15 cellular contexts compared by ENCODE assay signal in the genomic region with DNA sequence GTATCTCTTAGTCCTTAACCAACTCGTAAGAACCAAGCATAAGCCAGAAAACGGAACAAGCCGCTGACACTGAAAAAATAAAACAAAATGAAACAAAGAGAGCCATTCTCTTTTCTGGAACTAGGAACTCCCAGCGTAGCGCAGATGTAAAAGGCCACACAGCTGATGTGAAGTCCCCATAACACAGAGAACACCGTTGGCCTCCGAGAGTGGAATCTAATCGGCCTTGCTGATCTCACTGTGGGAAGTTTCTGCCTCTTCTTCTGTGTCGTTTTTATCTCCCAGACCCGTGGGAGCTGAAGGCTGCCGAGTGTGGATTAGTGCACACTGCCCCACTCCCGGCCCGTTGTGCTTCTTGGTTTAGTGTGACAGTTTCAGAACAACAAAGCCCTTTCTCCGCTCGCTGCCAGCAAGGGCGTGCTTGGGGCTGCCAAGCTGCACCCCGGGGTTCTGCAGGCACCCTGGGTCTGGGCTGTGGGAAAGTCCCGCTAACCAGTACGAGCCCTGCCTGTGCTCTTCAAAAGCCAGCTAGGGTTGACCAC. TPM values are rescaled to one million over a fixed set of nuclear protein-coding genes. Genes with fewer than 3 reads are reported as not detected.
DNase-seq lines count a peak whose midpoint lies in the region; ATAC-seq, FAIRE-seq and TF ChIP-seq lines count a peak whose summit lies in the region.
"Had no signal": no experiment of that assay in that cellular context is flagged by ENCODE, and none has a peak within 500 bp of the region (broad histone marks: within the 10 kb centered on the region; RNA-seq: fewer than 3 reads in every experiment).

No MANE protein-coding gene starts in this region.

- peaks cover 2 to 4% (median 3%) of the 10 kb centered on the region in 3 donors for H3K4me1 Mint-ChIP-seq in IgD-negative memory B cell
- no peaks in the 10 kb centered on the region for H3K4me1 Mint-ChIP-seq in activated CD8-positive, alpha-beta memory T cell treated with anti-CD3 and anti-CD28 coated beads, Interleukin-2, amount 10 ng/mL, durations not matched to agents 7 days and 5 days

- H4K20me1 ChIP-seq in GM12878 (ENCODE audit: control insufficient read depth, insufficient read depth) = no peaks in the 10 kb centered on the region

- no peak for TF ChIP-seq RAD21 in GM12878 (IDR thresholded peaks at IDR 0.05; ENCODE audit: insufficient read depth, low read depth, low read length)

- FAIRE-seq in GM12878 (lab: Jason Lieb, UNC) = peak; percentile 54
- FAIRE-seq: GM18507 had no signal

- peak overlapping the region in 3 of 4 donors; percentile 50 to 74 (median 70) for H3K4me3 Mint-ChIP-seq in IgD-negative memory B cell
- H3K4me3 Mint-ChIP-seq in activated CD8-positive, alpha-beta memory T cell treated with anti-CD3 and anti-CD28 coated beads, Interleukin-2, amount 10 ng/mL, durations not matched to agents 7 days and 5 days = no peak overlapping the region
- H3K4me3 Mint-ChIP-seq: T-cell had no signal

- H3K27me3 ChIP-seq in GM12878 (replicated peaks in 1 of 2; ENCODE audit: control insufficient read depth in 2 of 2, insufficient read depth in 2 of 2, low read length in 1 of 2) = no peaks in the 10 kb centered on the region

- no peak for TF ChIP-seq CTCF in GM12878 (IDR thresholded peaks at IDR 0.05 in 2 of 3, conservative IDR thresholded peaks at IDR 0.05 in 1 of 3; ENCODE audit: control insufficient read depth in 2 of 3, extremely low read depth in 1 of 3, insufficient read depth in 1 of 3, low read depth in 3 of 3, low read length in 3 of 3)

- CTCF ChIA-PET in GM12878 (lab: Yijun Ruan, JAX) = interaction anchor here (0.6 to 1.0 kb wide), 4 partner anchors 22 to 386 kb away, joined by 3 to 4 read pairs (median 3); a partner anchor contains a TSS
- CTCF ChIA-PET in activated CD8-positive, alpha-beta memory T cell treated with anti-CD3 and anti-CD28 coated beads, Interleukin-2, amount 10 ng/mL, durations not matched to agents 7 days and 5 days (lab: Charles Lee) = no interaction called here

- peak overlapping the region; percentile 48; the same call in 1 of the 2 replicates for H3K4me2 ChIP-seq in GM12878 (ENCODE audit: control insufficient read depth, insufficient read depth)

- WGBS in GM12878 (ENCODE audit: insufficient coverage, insufficient replicate concordance, low lambda C conversion rate, missing lambda C conversion rate) = 40% methylated on average over 19 of the region's 19 CpGs

- peak overlapping the region; percentile 58 for H3K27ac ChIP-seq in GM12878 (ENCODE audit: control insufficient read depth, insufficient read depth)

- DNase-seq in GM12878 (ENCODE audit: low read depth, low spot score) (peak; percentile 34), medulla oblongata (ENCODE audit: extremely low spot score) (peak; percentile 93), superior temporal gyrus (ENCODE audit: extremely low spot score) (peak; percentile 94), NCI-H345 (lab: John Stamatoyannopoulos, UW) (no peak), RKO (ENCODE audit: low spot score) (no peak), NCI-H345 treated with DMSO at 0.1 percent for 48 hours (lab: John Stamatoyannopoulos, UW; ENCODE audit: unreplicated experiment) (no peak)
- DNase-seq in activated CD8-positive, alpha-beta memory T cell treated with anti-CD3 and anti-CD28 coated beads, Interleukin-2, amount 10 ng/mL, durations not matched to agents 7 days and 5 days = no peak
- DNase-seq: amniotic stem cell, DMS153, GOT3, NCI-H526, T-cell had no signal

- no peaks in the 10 kb centered on the region for H3K27me3 Mint-ChIP-seq in IgD-negative memory B cell
- H3K27me3 Mint-ChIP-seq in activated CD8-positive, alpha-beta memory T cell treated with anti-CD3 and anti-CD28 coated beads, Interleukin-2, amount 10 ng/mL, durations not matched to agents 7 days and 5 days = no peaks in the 10 kb centered on the region
- H3K27me3 Mint-ChIP-seq: T-cell had no signal

- peaks cover 0 to 4% of the 10 kb centered on the region in 2 experiments; a peak in 2 of 4 replicates for H3K36me3 ChIP-seq in GM12878 (ENCODE audit: control insufficient read depth in 2 of 2, insufficient read depth in 2 of 2, low read length in 1 of 2)

- TF ChIP-seq POLR2A in GM12878 (IDR thresholded peaks at IDR 0.05; ENCODE audit: low read depth, low read length) = no peak

- in situ Hi-C loops in GM12878 (cut with MboI) = loop anchor here (10.0 kb wide), 1 partner anchor 60 kb away; no protein-coding TSS in a partner anchor

- RAD21 ChIA-PET in GM12878 (lab: Charles Lee; ENCODE audit: unreplicated experiment) = interaction anchor here (0.8 to 0.9 kb wide), 2 partner anchors 49 to 144 kb away, joined by 3 read pairs; no protein-coding TSS in a partner anchor

- H3K79me2 ChIP-seq in GM12878 (ENCODE audit: control insufficient read depth, insufficient read depth, low read length) = no peaks in the 10 kb centered on the region

- H3K27ac Mint-ChIP-seq in IgD-negative memory B cell = no peak overlapping the region
- no peak overlapping the region for H3K27ac Mint-ChIP-seq in activated CD8-positive, alpha-beta memory T cell treated with anti-CD3 and anti-CD28 coated beads, Interleukin-2, amount 10 ng/mL, durations not matched to agents 7 days and 5 days
- H3K27ac Mint-ChIP-seq: T-cell had no signal

- H3K4me1 ChIP-seq in GM12878 (ENCODE audit: control insufficient read depth, insufficient read depth, low read length) = peaks cover 6% of the 10 kb centered on the region; the same call in 1 of the 2 replicates

- H3K4me3 ChIP-seq in GM12878 = no peak overlapping the region

- intact Hi-C loops in GM12878 (cut with micrococcal nuclease; ENCODE audit: unreplicated experiment) = loop anchor here (1.0 kb wide), 1 partner anchor 25 kb away; no protein-coding TSS in a partner anchor

- no peaks in the 10 kb centered on the region for H3K9me3 ChIP-seq in GM12878 (replicated peaks; ENCODE audit: control insufficient read depth, insufficient read depth, low read length)

- SMC1A ChIA-PET in GM12878 (lab: Charles Lee; ENCODE audit: uncharacterized antibody, unreplicated experiment) = interaction anchor here (0.8 kb wide), 1 partner anchor 14 kb away, joined by 3 read pairs; no protein-coding TSS in a partner anchor

- peak overlapping the region; percentile 70 for H2AFZ ChIP-seq in GM12878 (ENCODE audit: control insufficient read depth, low read depth, low read length)

- TSS peak; percentile 24 for BruUV-seq in GM12878 (replicated peaks; lab: Mats Ljungman, UMichigan)

- H3K9ac ChIP-seq in GM12878 (ENCODE audit: control insufficient read depth, insufficient read depth, low read length) = peak overlapping the region; percentile 10; the same call in 1 of the 2 replicates

- POLR2A ChIA-PET in GM12878 (lab: Charles Lee) = interaction anchor here (0.7 to 1.4 kb wide), 2 partner anchors 24 to 50 kb away, joined by 3 read pairs; no protein-coding TSS in a partner anchor

- no peaks in the 10 kb centered on the region for H3K9me3 Mint-ChIP-seq in IgD-negative memory B cell
- no peaks in the 10 kb centered on the region for H3K9me3 Mint-ChIP-seq in activated CD8-positive, alpha-beta memory T cell treated with anti-CD3 and anti-CD28 coated beads, Interleukin-2, amount 10 ng/mL, durations not matched to agents 7 days and 5 days (ENCODE audit: low read depth)
- H3K9me3 Mint-ChIP-seq: T-cell had no signal

- peak; percentile 80 for ATAC-seq in GM12878
- no peak for ATAC-seq in activated CD8-positive, alpha-beta memory T cell treated with anti-CD3 and anti-CD28 coated beads, Interleukin-2, amount 10 ng/mL, durations not matched to agents 7 days and 5 days
- ATAC-seq: T-cell had no signal

- TF ChIP-seq EP300 in GM12878 (IDR thresholded peaks at IDR 0.05; ENCODE audit: borderline replicate concordance in 1 of 2, control insufficient read depth in 1 of 2, low read depth in 2 of 2, low read length in 2 of 2) = no peak

- H3K36me3 Mint-ChIP-seq in IgD-negative memory B cell = peaks cover 5% of the 10 kb centered on the region
- H3K36me3 Mint-ChIP-seq in activated CD8-positive, alpha-beta memory T cell treated with anti-CD3 and anti-CD28 coated beads, Interleukin-2, amount 10 ng/mL, durations not matched to agents 7 days and 5 days = no peaks in the 10 kb centered on the region

RNA-seq across cellular contexts. Expression of a gene that starts 21.7 kb away (rescaled TPM):
- polyA plus RNA-seq in IgD-negative memory B cell = 0.58 TPM
- total RNA-seq in GM12878 (2013; cell fraction: nucleolus; rRNA removed) = 149 and 160 TPM in 2 replicates
- total RNA-seq in GM12878 (2014; rRNA removed) = 9.7 and 10.7 TPM in 2 replicates
- total RNA-seq in GM12878 (2014; rRNA removed; fragmentation: Illumina TruSeq; extraction: Trizol) = 4.2 and 4.4 TPM in 2 replicates
- total RNA-seq in GM12878 (2021) = 7.7 and 8.5 TPM in 2 replicates
- polyA plus RNA-seq in GM12878 (2011; ENCODE audit: low read depth) = 2.5 TPM
- polyA plus RNA-seq in GM12878 (2011; rRNA removed) = 14.1 and 25.2 TPM in 2 replicates
- polyA plus RNA-seq in GM12878 (2011; cell fraction: cytosol; rRNA removed) = 24.7 and 32.7 TPM in 2 replicates
- polyA plus RNA-seq in GM12878 (2011; cell fraction: nucleus; rRNA removed) = 99.0 and 109 TPM in 2 replicates
- 3.8 and 5.7 TPM in 2 replicates for polyA plus RNA-seq in GM12878 (2012)
- polyA plus RNA-seq in GM12878 (2014; fragmentation: Illumina TruSeq; extraction: Trizol) = 5.8 and 6.6 TPM in 2 replicates
- polyA plus RNA-seq in GM12878 (2014; fragmentation: Nextera tagmentation; extraction: Ambion mirVana) = under 1 TPM; 0.26 to 0.47 TPM
- 9.9 and 10.4 TPM in 2 replicates for polyA plus RNA-seq in GM12878 (2014; rRNA removed)
- 1 to 10 TPM; 6.5 to 6.7 TPM for polyA plus RNA-seq in GM12878 (2016; fragmentation: Nextera tagmentation; extraction: Ambion mirVana)
- polyA minus RNA-seq in GM12878 (2011; rRNA and poly(A)+ RNA removed) = 24.1 and 32.2 TPM in 2 replicates
- 5.4 and 7.2 TPM in 2 replicates for polyA minus RNA-seq in GM12878 (2011; cell fraction: cytosol; rRNA and poly(A)+ RNA removed)
- polyA minus RNA-seq in GM12878 (2011; cell fraction: nucleus; rRNA and poly(A)+ RNA removed) = 20.9 and 23.5 TPM in 2 replicates
- 10 to 100 TPM in 1 of 2 experiments, 1 to 10 TPM in 1; 7.1 to 12.8 TPM for total RNA-seq in activated CD8-positive, alpha-beta memory T cell treated with anti-CD3 and anti-CD28 coated beads, Interleukin-2, amount 10 ng/mL, durations not matched to agents 7 days and 5 days

RNA-seq across cellular contexts. Expression of a gene that starts 31.6 kb away (rescaled TPM):
- polyA plus RNA-seq in IgD-negative memory B cell (2,084 TPM), GM12878 (2011; rRNA removed) (1,375 and 1,634 TPM in 2 replicates), GM12878 (2014; fragmentation: Illumina TruSeq; extraction: Trizol) (1,052 and 1,828 TPM in 2 replicates), GM12878 (2014; fragmentation: Nextera tagmentation; extraction: Ambion mirVana) (1,000 to 10,000 TPM; 2,918 to 3,855 TPM), GM12878 (2014; rRNA removed) (4,938 and 5,822 TPM in 2 replicates), GM12878 (2016; fragmentation: Nextera tagmentation; extraction: Ambion mirVana) (1,000 to 10,000 TPM; 2,421 to 2,570 TPM)
- 157 and 160 TPM in 2 replicates for total RNA-seq in GM12878 (2013; cell fraction: nucleolus; rRNA removed)
- total RNA-seq in GM12878 (2014; rRNA removed) (3,474 and 3,658 TPM in 2 replicates), GM12878 (2014; rRNA removed; fragmentation: Illumina TruSeq; extraction: Trizol) (2,756 and 2,777 TPM in 2 replicates), GM12878 (2021) (1,318 and 1,414 TPM in 2 replicates)
- 1,426 TPM for polyA plus RNA-seq in GM12878 (2011; ENCODE audit: low read depth)
- polyA plus RNA-seq in GM12878 (2011; cell fraction: cytosol; rRNA removed) = 350 and 2,010 TPM in 2 replicates
- polyA plus RNA-seq in GM12878 (2011; cell fraction: nucleus; rRNA removed) = 901 and 1,479 TPM in 2 replicates
- 5,418 and 5,579 TPM in 2 replicates for polyA plus RNA-seq in GM12878 (2012)
- polyA minus RNA-seq in GM12878 (2011; rRNA and poly(A)+ RNA removed) = 1,625 and 2,002 TPM in 2 replicates
- 442 and 456 TPM in 2 replicates for polyA minus RNA-seq in GM12878 (2011; cell fraction: cytosol; rRNA and poly(A)+ RNA removed)
- polyA minus RNA-seq in GM12878 (2011; cell fraction: nucleus; rRNA and poly(A)+ RNA removed) = 137 and 144 TPM in 2 replicates
- 100 to 1,000 TPM; 921 to 988 TPM for total RNA-seq in activated CD8-positive, alpha-beta memory T cell treated with anti-CD3 and anti-CD28 coated beads, Interleukin-2, amount 10 ng/mL, durations not matched to agents 7 days and 5 days

RNA-seq across cellular contexts. Expression of a gene that starts 38.9 kb away (rescaled TPM):
- not detected for polyA plus RNA-seq in IgD-negative memory B cell
- total RNA-seq in GM12878 (2013; cell fraction: nucleolus; rRNA removed) = 3.2 and 3.4 TPM in 2 replicates
- 0.06 TPM in 1 of 2 replicates, not detected in the other for total RNA-seq in GM12878 (2014; rRNA removed)
- total RNA-seq in GM12878 (2014; rRNA removed; fragmentation: Illumina TruSeq; extraction: Trizol) = 0.13 and 0.14 TPM in 2 replicates
- total RNA-seq in GM12878 (2021) = 0.15 and 0.21 TPM in 2 replicates
- polyA plus RNA-seq in GM12878 (2011; ENCODE audit: low read depth) = 0.20 TPM
- polyA plus RNA-seq in GM12878 (2011; rRNA removed) = 1.0 and 1.8 TPM in 2 replicates
- 0.90 and 1.6 TPM in 2 replicates for polyA plus RNA-seq in GM12878 (2011; cell fraction: cytosol; rRNA removed)
- 6.5 and 10.4 TPM in 2 replicates for polyA plus RNA-seq in GM12878 (2011; cell fraction: nucleus; rRNA removed)
- 0.08 and 0.44 TPM in 2 replicates for polyA plus RNA-seq in GM12878 (2012)
- 0.10 TPM in 1 of 2 replicates, not detected in the other for polyA plus RNA-seq in GM12878 (2014; fragmentation: Illumina TruSeq; extraction: Trizol)
- under 1 TPM; 0.04 to 0.08 TPM for polyA plus RNA-seq in GM12878 (2014; fragmentation: Nextera tagmentation; extraction: Ambion mirVana)
- polyA plus RNA-seq in GM12878 (2014; rRNA removed) = 0.06 and 0.14 TPM in 2 replicates
- under 1 TPM; 0.13 to 0.19 TPM for polyA plus RNA-seq in GM12878 (2016; fragmentation: Nextera tagmentation; extraction: Ambion mirVana)
- 0.73 and 0.93 TPM in 2 replicates for polyA minus RNA-seq in GM12878 (2011; rRNA and poly(A)+ RNA removed)
- 0.62 TPM in 1 of 2 replicates, not detected in the other for polyA minus RNA-seq in GM12878 (2011; cell fraction: cytosol; rRNA and poly(A)+ RNA removed)
- polyA minus RNA-seq in GM12878 (2011; cell fraction: nucleus; rRNA and poly(A)+ RNA removed) = 1.5 and 2.1 TPM in 2 replicates
- 1 to 10 TPM in 1 of 2 experiments, under 1 TPM in 1; 0.35 to 1.3 TPM for total RNA-seq in activated CD8-positive, alpha-beta memory T cell treated with anti-CD3 and anti-CD28 coated beads, Interleukin-2, amount 10 ng/mL, durations not matched to agents 7 days and 5 days
- total RNA-seq: epithelial cell of proximal tubule had no signal

Comparison
In these comparisons a context has a peak if more than half of its experiments do, and no peak if none do; other contexts are left out.
1. DNase-seq: peak in GM12878 (single experiment), medulla oblongata (single experiment) and superior temporal gyrus (single experiment); none in NCI-H345 (single experiment), RKO (single experiment), NCI-H345 treated with DMSO at 0.1 percent for 48 hours (single experiment) and activated CD8-positive, alpha-beta memory T cell treated with anti-CD3 and anti-CD28 coated beads, Interleukin-2, amount 10 ng/mL, durations not matched to agents 7 days and 5 days (single experiment).